Comparison of ENCODE assay signal across 1 cellular context in the genomic region with DNA sequence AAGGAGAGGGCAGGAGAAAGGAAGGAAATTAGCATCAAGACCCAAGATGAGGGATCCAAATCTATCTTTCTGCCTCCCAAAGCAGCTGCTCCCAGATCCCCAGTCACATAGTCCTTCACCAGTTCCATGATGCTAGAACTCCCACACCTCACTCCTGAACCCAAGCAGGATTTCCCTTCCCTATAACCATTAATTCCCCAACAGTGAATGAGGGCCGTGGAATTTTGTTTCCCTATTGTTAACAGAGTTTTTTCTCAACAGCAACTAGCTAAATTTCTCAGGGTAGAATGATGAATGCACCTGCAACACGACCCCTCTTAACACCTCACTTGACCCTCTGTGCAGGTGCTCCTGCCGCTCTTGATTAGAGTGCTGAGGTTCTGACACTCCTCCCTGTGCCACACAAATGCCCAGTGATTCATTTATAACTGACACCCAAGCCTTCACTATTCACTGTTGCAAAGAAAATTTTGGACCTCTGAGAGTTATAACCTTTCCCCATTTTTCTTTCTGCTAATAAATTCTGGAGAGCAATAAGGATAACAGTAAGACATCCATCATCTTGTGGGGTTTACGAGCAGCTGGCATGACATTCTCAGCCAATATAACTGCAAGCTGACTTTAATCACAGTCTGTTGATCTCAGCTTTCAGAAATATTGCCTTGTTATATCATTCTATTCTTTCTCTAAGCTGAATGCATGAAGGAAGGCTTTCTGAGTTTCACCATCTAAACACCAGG.
TF ChIP-seq lines count a peak whose summit lies in the region.

No MANE protein-coding gene starts in this region.

TF ChIP-seq in HEK293, 187 proteins besides CTCF, POLR2A, EP300 and RAD21 (continued from another document):
- peak; percentile 67; the same call in 1 of the 2 replicates for TF ChIP-seq ZNF610 (tag by site-specific recombination; IDR thresholded peaks at IDR 0.05; ENCODE audit: borderline replicate concordance)
- TF ChIP-seq PRDM6 (tag by site-specific recombination; IDR thresholded peaks at IDR 0.05) = peak; percentile 99
- TF ChIP-seq SP7 (tag by site-specific recombination; IDR thresholded peaks at IDR 0.05) = 0 out of 2 replicates have a peak, but pooled peaks have one; percentile 27
- TF ChIP-seq ZBTB17 (tag by site-specific recombination; IDR thresholded peaks at IDR 0.05) = peak; percentile 50
- peak; percentile 46; the same call in 1 of the 2 replicates for TF ChIP-seq OVOL3 (tag by site-specific recombination; IDR thresholded peaks at IDR 0.05)
- TF ChIP-seq ZBTB49 (tag by site-specific recombination; IDR thresholded peaks at IDR 0.05; ENCODE audit: low read depth) = peak; percentile 6; the same call in 1 of the 2 replicates
- TF ChIP-seq FEZF1 (tag by site-specific recombination; IDR thresholded peaks at IDR 0.05) = peak; percentile 95
- 0 out of 2 replicates have a peak, but pooled peaks have one; percentile 53 for TF ChIP-seq ZEB2 (tag by site-specific recombination; IDR thresholded peaks at IDR 0.05)
- peak; percentile 84 for TF ChIP-seq ZSCAN30 (tag by site-specific recombination; IDR thresholded peaks at IDR 0.05)
- TF ChIP-seq ZNF621 (tag by site-specific recombination; IDR thresholded peaks at IDR 0.05) = no peak
- peak; percentile 48; the same call in 1 of the 2 replicates for TF ChIP-seq ZBTB8A (tag by site-specific recombination; IDR thresholded peaks at IDR 0.05)
- TF ChIP-seq ZNF626 (tag by site-specific recombination; IDR thresholded peaks at IDR 0.05) = 0 out of 2 replicates have a peak, but pooled peaks have one; percentile 17
- TF ChIP-seq SCRT2 (tag by site-specific recombination; IDR thresholded peaks at IDR 0.05) = peak; percentile 44; the same call in 1 of the 2 replicates
- TF ChIP-seq MZF1 (tag by site-specific recombination; IDR thresholded peaks at IDR 0.05; ENCODE audit: borderline replicate concordance) = peak; percentile 66
- no peak for TF ChIP-seq ZNF768 (tag by site-specific recombination; IDR thresholded peaks at IDR 0.05)
- no peak for TF ChIP-seq ZFP3 (tag by site-specific recombination; IDR thresholded peaks at IDR 0.05; ENCODE audit: low read depth)
- no peak for TF ChIP-seq KLF16 (tag by site-specific recombination; IDR thresholded peaks at IDR 0.05)
- peak; percentile 55; the same call in 1 of the 2 replicates for TF ChIP-seq SCRT1 (tag by site-specific recombination; IDR thresholded peaks at IDR 0.05; ENCODE audit: borderline replicate concordance)
- peak; percentile 53 for TF ChIP-seq ZNF341 (tag by site-specific recombination; IDR thresholded peaks at IDR 0.05; ENCODE audit: low read depth)
- peak; percentile 30; the same call in 1 of the 2 replicates for TF ChIP-seq ZXDB (tag by site-specific recombination; IDR thresholded peaks at IDR 0.05)
